13 cellular contexts compared by ENCODE assay signal in genomic region chr5:147565524-147565923, GRCh38. TPM values are rescaled to one million over a fixed set of nuclear protein-coding genes. Genes with fewer than 3 reads are reported as not detected.
DNase-seq lines count a peak whose midpoint lies in the region; ATAC-seq, FAIRE-seq and TF ChIP-seq lines count a peak whose summit lies in the region.
"Had no signal": no experiment of that assay in that cellular context is flagged by ENCODE, and none has a peak within 500 bp of the region (broad histone marks: within the 10 kb centered on the region; RNA-seq: fewer than 3 reads in every experiment).

No MANE protein-coding gene starts in this region.

- H3K4me2 ChIP-seq in keratinocyte (ENCODE audit: control insufficient read depth, extremely low read depth, insufficient read depth, low read depth, low read length), result no peak overlapping the region
- H3K4me2 ChIP-seq: BLaER1 had no signal

- H3K9ac ChIP-seq in HUES64 (ENCODE audit: low read depth, low read length) (no peak overlapping the region), keratinocyte (ENCODE audit: control insufficient read depth, extremely low read depth, insufficient read depth, low read length) (no peak overlapping the region)
- H3K9ac ChIP-seq: BLaER1 had no signal

- H2AFZ ChIP-seq in keratinocyte (ENCODE audit: control insufficient read depth, low read length), result no peak overlapping the region

- H3K9me3 ChIP-seq in HUES64 (ENCODE audit: insufficient read depth, low read depth, low read length), result no peaks in the 10 kb centered on the region
- no peaks in the 10 kb centered on the region for H3K9me3 ChIP-seq in keratinocyte (ENCODE audit: control insufficient read depth, low read depth, low read length)
- H3K9me3 ChIP-seq: BLaER1, gastrocnemius medialis had no signal

- H3K4me1 ChIP-seq in HUES64 (ENCODE audit: insufficient read depth, low read length), result peaks cover 63% of the 10 kb centered on the region
- H3K4me1 ChIP-seq in keratinocyte (ENCODE audit: control insufficient read depth, extremely low read depth, insufficient read depth, low read length), result no peaks in the 10 kb centered on the region
- H3K4me1 ChIP-seq: BLaER1, gastrocnemius medialis had no signal

- no peaks in the 10 kb centered on the region for H4K20me1 ChIP-seq in keratinocyte (ENCODE audit: control insufficient read depth, extremely low read depth, insufficient read depth, low read length)
- H4K20me1 ChIP-seq: BLaER1 had no signal

- no peaks in the 10 kb centered on the region for H3K9me1 ChIP-seq in keratinocyte (ENCODE audit: control insufficient read depth, extremely low read depth, insufficient read depth, low read length)

- no peaks in the 10 kb centered on the region for H3K79me2 ChIP-seq in keratinocyte (ENCODE audit: control insufficient read depth, insufficient read depth, low read length)

- dilution Hi-C loops in keratinocyte (cut with MboI; ENCODE audit: extremely low pct_ligation_motif_present, low sequenced_read_pairs), result no loop called here

- H3K36me3 ChIP-seq in HUES64 (ENCODE audit: insufficient read depth, low read length), result peaks cover 42% of the 10 kb centered on the region
- no peaks in the 10 kb centered on the region for H3K36me3 ChIP-seq in keratinocyte (ENCODE audit: control insufficient read depth in 2 of 2, extremely low read depth in 1 of 2, insufficient read depth in 2 of 2, low read length in 2 of 2)
- H3K36me3 ChIP-seq: BLaER1, gastrocnemius medialis had no signal

- in situ Hi-C loops in astrocyte of the cerebellum (cut with HindIII; ENCODE audit: low sequenced_read_pairs), result no loop called here

- ATAC-seq in GM19467 (IDR thresholded peaks at IDR 0.05; ENCODE audit: unreplicated experiment), result no peak
- ATAC-seq in GM21515 (IDR thresholded peaks at IDR 0.05; ENCODE audit: unreplicated experiment), result no peak
- no peak for ATAC-seq in HG02759 (IDR thresholded peaks at IDR 0.05; ENCODE audit: unreplicated experiment)
- ATAC-seq: gastrocnemius medialis had no signal

- H3K4me3 ChIP-seq in HUES64 (ENCODE audit: low read length), result no peak overlapping the region
- no peak overlapping the region for H3K4me3 ChIP-seq in astrocyte of the cerebellum (ENCODE audit: low read depth, low read length)
- no peak overlapping the region for H3K4me3 ChIP-seq in keratinocyte (ENCODE audit: control insufficient read depth in 2 of 3, extremely low read depth in 1 of 3, insufficient read depth in 2 of 3, low read depth in 1 of 3, low read length in 3 of 3)
- H3K4me3 ChIP-seq: BLaER1, gastrocnemius medialis, lung had no signal

- no peak for TF ChIP-seq CTCF in astrocyte of the cerebellum (IDR thresholded peaks at IDR 0.05; ENCODE audit: low read depth, low read length, missing control alignments)
- no peak for TF ChIP-seq CTCF in keratinocyte (optimal IDR thresholded peaks at IDR 0.05 in 1 of 3, IDR thresholded peaks at IDR 0.05 in 1 of 3, conservative IDR thresholded peaks at IDR 0.05 in 1 of 3; ENCODE audit: extremely low read depth in 1 of 3, insufficient read depth in 2 of 3, low read length in 3 of 3)

- 96% methylated on average over 1 of the region's 1 CpG for WGBS in HUES64

- H3K27me3 ChIP-seq in HUES64 (ENCODE audit: insufficient read depth, low read length), result no peaks in the 10 kb centered on the region
- no peaks in the 10 kb centered on the region for H3K27me3 ChIP-seq in keratinocyte (ENCODE audit: control insufficient read depth, extremely low read depth, insufficient read depth, low read length)
- H3K27me3 ChIP-seq: BLaER1, gastrocnemius medialis had no signal

- peak; percentile 74 for FAIRE-seq in keratinocyte (lab: Jason Lieb, UNC)

- DNase-seq in COLO668 (lab: John Stamatoyannopoulos, UW; ENCODE audit: unreplicated experiment), result peak; percentile 10
- peak; percentile 75 for DNase-seq in astrocyte of the cerebellum (ENCODE audit: low read depth)
- peak; percentile 46 for DNase-seq in keratinocyte (ENCODE audit: low read depth, low spot score)
- no peak for DNase-seq in NCI-H2029 treated with DMSO at 0.1 percent for 48 hours (lab: John Stamatoyannopoulos, UW)
- DNase-seq: activated gamma-delta T cell treated with Interleukin-2 at 50 U/mL for 16 hours, gastrocnemius medialis, NCI-H1105 treated with DMSO at 0.1 percent for 48 hours had no signal

- peak overlapping the region; percentile 55; the same call in 1 of the 2 replicates for H3K27ac ChIP-seq in HUES64 (ENCODE audit: low read depth, low read length)
- H3K27ac ChIP-seq in keratinocyte (ENCODE audit: control insufficient read depth, insufficient read depth, low read length), result no peak overlapping the region
- H3K27ac ChIP-seq: BLaER1, gastrocnemius medialis had no signal

RNA-seq across cellular contexts. Expression of gene DPYSL3, which starts 55.7 kb away (rescaled TPM):
- 234 TPM for polyA plus RNA-seq in HUES64 (2013, experiment 1 of 2)
- polyA plus RNA-seq in HUES64 (2013, experiment 2 of 2), result 219 TPM
- polyA plus RNA-seq in keratinocyte, result 2.8 to 5.8 TPM (median 4.8 TPM) in 3 replicates
- polyA plus RNA-seq in keratinocyte (2011; ENCODE audit: low read depth), result 0.84 TPM
- 3.7 and 4.1 TPM in 2 replicates for polyA plus RNA-seq in keratinocyte (2011; cell fraction: cytosol; rRNA removed)
- polyA plus RNA-seq in keratinocyte (2011; cell fraction: nucleus; rRNA removed), result 4.6 and 4.9 TPM in 2 replicates
- 0.45 and 6.3 TPM in 2 replicates for polyA plus RNA-seq in keratinocyte (2012; ENCODE audit: low replicate concordance)
- polyA minus RNA-seq in keratinocyte, result 5.1 to 24.1 TPM (median 8.2 TPM) in 3 replicates
- polyA minus RNA-seq in keratinocyte (2011; cell fraction: cytosol; rRNA and poly(A)+ RNA removed), result 7.3 TPM
- 2.6 and 3.8 TPM in 2 replicates for polyA minus RNA-seq in keratinocyte (2011; cell fraction: nucleus; rRNA and poly(A)+ RNA removed)
